ENCODE assay signal across 8 cellular contexts in genomic region chr1:100132566-100133477, GRCh38. TPM values are rescaled to one million over a fixed set of nuclear protein-coding genes. Genes with fewer than 3 reads are reported as not detected.
DNase-seq lines count a peak whose midpoint lies in the region; ATAC-seq and TF ChIP-seq lines count a peak whose summit lies in the region.

A gene with protein sequence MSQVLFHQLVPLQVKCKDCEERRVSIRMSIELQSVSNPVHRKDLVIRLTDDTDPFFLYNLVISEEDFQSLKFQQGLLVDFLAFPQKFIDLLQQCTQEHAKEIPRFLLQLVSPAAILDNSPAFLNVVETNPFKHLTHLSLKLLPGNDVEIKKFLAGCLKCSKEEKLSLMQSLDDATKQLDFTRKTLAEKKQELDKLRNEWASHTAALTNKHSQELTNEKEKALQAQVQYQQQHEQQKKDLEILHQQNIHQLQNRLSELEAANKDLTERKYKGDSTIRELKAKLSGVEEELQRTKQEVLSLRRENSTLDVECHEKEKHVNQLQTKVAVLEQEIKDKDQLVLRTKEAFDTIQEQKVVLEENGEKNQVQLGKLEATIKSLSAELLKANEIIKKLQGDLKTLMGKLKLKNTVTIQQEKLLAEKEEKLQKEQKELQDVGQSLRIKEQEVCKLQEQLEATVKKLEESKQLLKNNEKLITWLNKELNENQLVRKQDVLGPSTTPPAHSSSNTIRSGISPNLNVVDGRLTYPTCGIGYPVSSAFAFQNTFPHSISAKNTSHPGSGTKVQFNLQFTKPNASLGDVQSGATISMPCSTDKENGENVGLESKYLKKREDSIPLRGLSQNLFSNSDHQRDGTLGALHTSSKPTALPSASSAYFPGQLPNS (minus strand): TSS chr1:100132930. CDS start chr1:100132814, 116 bp downstream.
Gene TRMT13, plus strand, starts transcription at chr1:100133163. Its CDS starts 6 bp downstream, at chr1:100133169.

- no peaks in the 10 kb centered on the region for H3K27me3 Mint-ChIP-seq in dendritic cell treated with granulocyte-macrophage colony-stimulating factor and Interleukin-4, amounts not matched to agents 40 ng/mL and 50 ng/mL, for 4 days

- H3K9me3 Mint-ChIP-seq in dendritic cell treated with granulocyte-macrophage colony-stimulating factor and Interleukin-4, amounts not matched to agents 40 ng/mL and 50 ng/mL, for 4 days = no peaks in the 10 kb centered on the region

- peaks cover 22% of the 10 kb centered on the region for H3K4me1 Mint-ChIP-seq in dendritic cell treated with granulocyte-macrophage colony-stimulating factor and Interleukin-4, amounts not matched to agents 40 ng/mL and 50 ng/mL, for 4 days (ENCODE audit: low read depth)

- H3K27me3 ChIP-seq in left lung = no peaks in the 10 kb centered on the region

- peaks cover 6 to 31% of the 10 kb centered on the region in 2 donors for H3K4me1 ChIP-seq in left lung

- peak within 1 kb of the TSS; percentile 86 for H3K27ac Mint-ChIP-seq in dendritic cell treated with granulocyte-macrophage colony-stimulating factor and Interleukin-4, amounts not matched to agents 40 ng/mL and 50 ng/mL, for 4 days

- peak within 1 kb of the TSS; percentile 74 to 83 for H3K27ac ChIP-seq in left lung

- peaks cover 0 to 12% of the 10 kb centered on the region in 2 donors for H3K36me3 ChIP-seq in left lung

- intact Hi-C loops in dendritic cell treated with granulocyte-macrophage colony-stimulating factor and Interleukin-4, amounts not matched to agents 40 ng/mL and 50 ng/mL, for 4 days (cut with micrococcal nuclease) = loop anchor here (2.0 to 10.0 kb wide), 6 partner anchors 94 to 762 kb away; partner anchors contain the start of genes CDC14A, DBT, EXTL2 and RTCA
- intact Hi-C loops in left lung (cut with DNase I) = no loop called here

- peak in 1 of 2 donors; percentile 32 for TF ChIP-seq CTCF in left lung (IDR thresholded peaks at IDR 0.05)

- ATAC-seq in GM19372 (IDR thresholded peaks at IDR 0.05; ENCODE audit: low read depth, unreplicated experiment) = peak; percentile 86
- peak; percentile 82 for ATAC-seq in HG03558 (IDR thresholded peaks at IDR 0.05; ENCODE audit: extremely low read depth, unreplicated experiment)
- peak; percentile 99 for ATAC-seq in left lung

- DNase-seq in C1 segment of cervical spinal cord (lab: John Stamatoyannopoulos, UW) (peak; percentile 68 to 97 (median 95)), NCI-H748 treated with DMSO at 0.1 percent for 48 hours (lab: John Stamatoyannopoulos, UW) (peak; percentile 93), left lung (peak; percentile 97 to 98)
- DNase-seq in activated CD4-positive, alpha-beta T cell treated with anti-CD3 and anti-CD28 coated beads, Interleukin-2, amount 50 U/mL, for 24 hours (ENCODE audit: low read depth in 1 of 2, low spot score in 1 of 2) = peak; percentile 82 to 93
- DNase-seq in stimulated activated CD4-positive, alpha-beta T cell treated with anti-CD3 and anti-CD28 coated beads, Interleukin-2, amount 100 ng/mL, for 48 hours = peak; percentile 85 to 91

- H3K4me3 ChIP-seq in left lung = peak within 1 kb of the TSS; percentile 71 to 90

- H3K36me3 Mint-ChIP-seq in dendritic cell treated with granulocyte-macrophage colony-stimulating factor and Interleukin-4, amounts not matched to agents 40 ng/mL and 50 ng/mL, for 4 days (ENCODE audit: low read depth) = peaks cover 25% of the 10 kb centered on the region

- no peaks in the 10 kb centered on the region for H3K9me3 ChIP-seq in left lung

- H3K4me3 Mint-ChIP-seq in dendritic cell treated with granulocyte-macrophage colony-stimulating factor and Interleukin-4, amounts not matched to agents 40 ng/mL and 50 ng/mL, for 4 days = peak within 1 kb of the TSS; percentile 98

RNA-seq across cellular contexts. Expression of the first gene that starts in this region (rescaled TPM):
- 1 to 10 TPM; 3.1 to 3.7 TPM for total RNA-seq in left lung

RNA-seq across cellular contexts. Expression of gene TRMT13, which starts in this region (rescaled TPM):
- total RNA-seq in left lung = 10 to 100 TPM in 1 of 2 donors, 1 to 10 TPM in 1; 8.9 to 13.9 TPM

Comparison
In these comparisons a context has a peak if more than half of its experiments do, and no peak if none do; other contexts are left out.
1. Peak in every context shown above with its lines: DNase-seq, ATAC-seq, H3K4me3 ChIP-seq and H3K27ac ChIP-seq.